In the genomic region with DNA sequence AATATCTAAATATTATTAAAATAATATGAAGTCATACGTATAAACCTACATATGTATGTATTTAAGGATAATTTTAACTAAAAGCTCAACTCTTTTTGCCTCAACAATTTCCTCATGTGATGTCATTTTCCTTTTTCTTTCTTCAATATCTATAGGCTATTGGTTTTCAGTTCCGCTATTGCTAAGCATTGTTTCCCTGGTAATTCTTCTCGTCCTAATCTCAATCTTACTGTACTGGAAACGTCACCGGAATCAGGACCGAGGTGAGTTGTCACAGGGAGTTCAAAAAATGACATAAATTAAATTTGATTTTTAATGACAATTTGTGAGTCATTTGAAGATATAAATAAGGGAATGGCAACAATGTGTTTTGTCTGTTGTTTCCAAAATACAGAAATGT, we compare ENCODE assay signal across 17 cellular contexts. TPM values are rescaled to one million over a fixed set of nuclear protein-coding genes. Genes with fewer than 3 reads are reported as not detected.
DNase-seq lines count a peak whose midpoint lies in the region; ATAC-seq, FAIRE-seq and TF ChIP-seq lines count a peak whose summit lies in the region.
"Had no signal": no experiment of that assay in that cellular context is flagged by ENCODE, and none has a peak within 500 bp of the region (broad histone marks: within the 10 kb centered on the region; RNA-seq: fewer than 3 reads in every experiment).

No MANE protein-coding gene starts in this region.

- H3K27me3 Mint-ChIP-seq in activated CD4-positive, alpha-beta T cell treated with anti-CD3 and anti-CD28 coated beads for 36 hours: no peaks in the 10 kb centered on the region
- no peaks in the 10 kb centered on the region for H3K27me3 Mint-ChIP-seq in activated CD4-positive, alpha-beta T cell treated with anti-CD3 and anti-CD28 coated beads, Interleukin-2, amount 10 ng/mL, durations not matched to agents 7 days and 5 days
- no peaks in the 10 kb centered on the region for H3K27me3 Mint-ChIP-seq in activated naive CD4-positive, alpha-beta T cell treated with anti-CD3 and anti-CD28 coated beads, Interleukin-2, amount 50 U/mL, for 24 hours
- H3K27me3 Mint-ChIP-seq: CD4-positive, alpha-beta T cell had no signal

- intact Hi-C loops in activated CD4-positive, alpha-beta T cell treated with anti-CD3 and anti-CD28 coated beads for 36 hours (cut with DNase I, micrococcal nuclease): no loop called here
- intact Hi-C loops in spleen (cut with DNase I; ENCODE audit: low total_unique reads): no loop called here

- TF ChIP-seq CTCF in spleen (IDR thresholded peaks at IDR 0.05 in 8 of 11, conservative IDR thresholded peaks at IDR 0.05 in 3 of 11): no peak

- CTCF ChIA-PET in activated CD4-positive, alpha-beta T cell treated with anti-CD3 and anti-CD28 coated beads for 36 hours (lab: Charles Lee): interaction anchor here (0.9 to 2.5 kb wide), 2 partner anchors 11 to 56 kb away, joined by 3 to 7 read pairs; partner anchors contain the start of gene SLC9C1
- CTCF ChIA-PET in activated CD4-positive, alpha-beta T cell treated with anti-CD3 and anti-CD28 coated beads, Interleukin-2, amount 10 ng/mL, durations not matched to agents 7 days and 5 days (lab: Charles Lee): interaction anchor here (1.0 to 2.3 kb wide), 2 partner anchors 41 to 238 kb away, joined by 4 to 5 read pairs; no protein-coding TSS in a partner anchor

- no peak for ATAC-seq in activated CD4-positive, alpha-beta T cell treated with anti-CD3 and anti-CD28 coated beads for 36 hours
- no peak for ATAC-seq in GM19463 (IDR thresholded peaks at IDR 0.05; ENCODE audit: unreplicated experiment)
- ATAC-seq: A549 had no signal

- H3K4me1 Mint-ChIP-seq in activated CD4-positive, alpha-beta T cell treated with anti-CD3 and anti-CD28 coated beads for 36 hours: peaks cover 49% of the 10 kb centered on the region
- peaks cover 4% of the 10 kb centered on the region for H3K4me1 Mint-ChIP-seq in activated CD4-positive, alpha-beta T cell treated with anti-CD3 and anti-CD28 coated beads, Interleukin-2, amount 10 ng/mL, durations not matched to agents 7 days and 5 days
- peaks cover 58% of the 10 kb centered on the region for H3K4me1 Mint-ChIP-seq in activated naive CD4-positive, alpha-beta T cell treated with anti-CD3 and anti-CD28 coated beads, Interleukin-2, amount 50 U/mL, for 24 hours

- no peak for DNase-seq in activated CD4-positive, alpha-beta T cell treated with anti-CD3 and anti-CD28 coated beads for 36 hours
- no peak for DNase-seq in activated CD4-positive, alpha-beta T cell treated with anti-CD3 and anti-CD28 coated beads, Interleukin-2, amount 10 ng/mL, durations not matched to agents 7 days and 5 days
- no peak for DNase-seq in activated naive CD4-positive, alpha-beta T cell treated with Interleukin-2 at 50 U/mL for 16 hours
- no peak for DNase-seq in caudate nucleus (lab: John Stamatoyannopoulos, UW)
- DNase-seq in frontal cortex (ENCODE audit: low spot score in 2 of 2): no peak
- DNase-seq in spleen: no peak
- DNase-seq: Caco-2; CD4-positive, alpha-beta T cell; H9 had no signal

- H3K4me3 ChIP-seq in spleen: no peak overlapping the region
- H3K4me3 ChIP-seq: A549 had no signal

- H3K36me3 ChIP-seq in spleen: peaks cover 0 to 12% (median 0%) of the 10 kb centered on the region in 6 donors

- POLR2A ChIA-PET in activated CD4-positive, alpha-beta T cell treated with anti-CD3 and anti-CD28 coated beads for 36 hours (lab: Charles Lee): interaction anchor here (0.7 to 1.1 kb wide), 2 partner anchors 11 to 16 kb away, joined by 3 to 4 read pairs; no protein-coding TSS in a partner anchor
- POLR2A ChIA-PET in activated CD4-positive, alpha-beta T cell treated with anti-CD3 and anti-CD28 coated beads, Interleukin-2, amount 10 ng/mL, durations not matched to agents 7 days and 5 days (lab: Charles Lee): no interaction called here

- no peak overlapping the region for H3K4me3 Mint-ChIP-seq in activated CD4-positive, alpha-beta T cell treated with anti-CD3 and anti-CD28 coated beads for 36 hours
- no peak overlapping the region for H3K4me3 Mint-ChIP-seq in activated CD4-positive, alpha-beta T cell treated with anti-CD3 and anti-CD28 coated beads, Interleukin-2, amount 10 ng/mL, durations not matched to agents 7 days and 5 days
- H3K4me3 Mint-ChIP-seq in activated naive CD4-positive, alpha-beta T cell treated with anti-CD3 and anti-CD28 coated beads, Interleukin-2, amount 50 U/mL, for 24 hours: peak overlapping the region; percentile 45
- H3K4me3 Mint-ChIP-seq: CD4-positive, alpha-beta T cell; H9 had no signal

- H3K27ac ChIP-seq in caudate nucleus (ENCODE audit: low read depth, low read length): peak overlapping the region; percentile 14
- H3K27ac ChIP-seq in spleen: no peak overlapping the region
- H3K27ac ChIP-seq: 22Rv1, A549, C4-2B had no signal

- WGBS in spleen, 5 donors: 78 to 91% (median 90%) methylated on average over 6 of the region's 6 CpGs

- TF ChIP-seq POLR2A in spleen (IDR thresholded peaks at IDR 0.05): no peak

- no peaks in the 10 kb centered on the region for H3K27me3 ChIP-seq in spleen (replicated peaks in 1 of 7)

- H3K36me3 Mint-ChIP-seq in activated CD4-positive, alpha-beta T cell treated with anti-CD3 and anti-CD28 coated beads for 36 hours (ENCODE audit: low read depth): peaks cover 86% of the 10 kb centered on the region
- peaks cover 58% of the 10 kb centered on the region for H3K36me3 Mint-ChIP-seq in activated CD4-positive, alpha-beta T cell treated with anti-CD3 and anti-CD28 coated beads, Interleukin-2, amount 10 ng/mL, durations not matched to agents 7 days and 5 days (ENCODE audit: low read depth)
- peaks cover 62% of the 10 kb centered on the region for H3K36me3 Mint-ChIP-seq in activated naive CD4-positive, alpha-beta T cell treated with anti-CD3 and anti-CD28 coated beads, Interleukin-2, amount 50 U/mL, for 24 hours

- peaks cover 0 to 13% (median 0%) of the 10 kb centered on the region in 6 donors for H3K4me1 ChIP-seq in spleen
- H3K4me1 ChIP-seq: A549, Caco-2 had no signal

- H3K9me3 ChIP-seq in spleen: no peaks in the 10 kb centered on the region
- H3K9me3 ChIP-seq: A549, Caco-2 had no signal

- peak overlapping the region; percentile 9 for H3K27ac Mint-ChIP-seq in activated CD4-positive, alpha-beta T cell treated with anti-CD3 and anti-CD28 coated beads for 36 hours
- no peak overlapping the region for H3K27ac Mint-ChIP-seq in activated CD4-positive, alpha-beta T cell treated with anti-CD3 and anti-CD28 coated beads, Interleukin-2, amount 10 ng/mL, durations not matched to agents 7 days and 5 days
- no peak overlapping the region for H3K27ac Mint-ChIP-seq in activated naive CD4-positive, alpha-beta T cell treated with anti-CD3 and anti-CD28 coated beads, Interleukin-2, amount 50 U/mL, for 24 hours
- H3K27ac Mint-ChIP-seq: CD4-positive, alpha-beta T cell had no signal

- no peaks in the 10 kb centered on the region for H3K9me3 Mint-ChIP-seq in activated CD4-positive, alpha-beta T cell treated with anti-CD3 and anti-CD28 coated beads for 36 hours (ENCODE audit: low read depth)
- peaks cover under 1% of the 10 kb centered on the region for H3K9me3 Mint-ChIP-seq in activated CD4-positive, alpha-beta T cell treated with anti-CD3 and anti-CD28 coated beads, Interleukin-2, amount 10 ng/mL, durations not matched to agents 7 days and 5 days
- H3K9me3 Mint-ChIP-seq in activated naive CD4-positive, alpha-beta T cell treated with anti-CD3 and anti-CD28 coated beads, Interleukin-2, amount 50 U/mL, for 24 hours: no peaks in the 10 kb centered on the region
- H3K9me3 Mint-ChIP-seq: CD4-positive, alpha-beta T cell; H9 had no signal

- peak; percentile 45 for FAIRE-seq in frontal cortex (lab: Jason Lieb, UNC)
- FAIRE-seq: A549, D721Med, G401.6 had no signal

RNA-seq across cellular contexts. Expression of gene CD200, which starts 16.6 kb away (rescaled TPM):
- total RNA-seq in activated CD4-positive, alpha-beta T cell treated with anti-CD3 and anti-CD28 coated beads for 36 hours: 10 to 100 TPM; 30.2 to 42.3 TPM
- total RNA-seq in activated CD4-positive, alpha-beta T cell treated with anti-CD3 and anti-CD28 coated beads, Interleukin-2, amount 10 ng/mL, durations not matched to agents 7 days and 5 days: 1 to 10 TPM; 4.0 to 5.2 TPM
- 49.7 TPM for total RNA-seq in frontal cortex
- total RNA-seq in spleen: 1 to 10 TPM; 4.8 to 9.3 (median 6.9) TPM
- 10 to 100 TPM in 1 of 3 donors, 1 to 10 TPM in 2; 4.3 to 13.1 (median 4.5) TPM for polyA plus RNA-seq in spleen
- polyA plus RNA-seq: A549 had no signal

RNA-seq across cellular contexts. Expression of gene SLC9C1, which starts 55.5 kb away (rescaled TPM):
- not detected for total RNA-seq in activated CD4-positive, alpha-beta T cell treated with anti-CD3 and anti-CD28 coated beads for 36 hours
- not detected for total RNA-seq in activated CD4-positive, alpha-beta T cell treated with anti-CD3 and anti-CD28 coated beads, Interleukin-2, amount 10 ng/mL, durations not matched to agents 7 days and 5 days
- total RNA-seq in frontal cortex: 0.41 TPM
- total RNA-seq in spleen: under 1 TPM in 1 of 7 donors, not detected in 6; 0.18 TPM
- polyA plus RNA-seq in spleen: under 1 TPM in 1 of 3 donors, not detected in 2; 0.05 TPM
- total RNA-seq: Caco-2; CD4-positive, alpha-beta T cell had no signal
- polyA plus RNA-seq: A549, BJ had no signal
